ENCODE assay signal across 16 cellular contexts in genomic region chr10:31000071-31000787, GRCh38. TPM values are rescaled to one million over a fixed set of nuclear protein-coding genes. Genes with fewer than 3 reads are reported as not detected.
DNase-seq lines count a peak whose midpoint lies in the region; ATAC-seq and TF ChIP-seq lines count a peak whose summit lies in the region.
"Had no signal": no experiment of that assay in that cellular context is flagged by ENCODE, and none has a peak within 500 bp of the region (broad histone marks: within the 10 kb centered on the region; RNA-seq: fewer than 3 reads in every experiment).

No MANE protein-coding gene starts in this region.

- intact Hi-C loops in lower lobe of right lung (cut with DNase I) (no loop called here), ascending aorta (cut with DNase I) (no loop called here)

- H3K27ac ChIP-seq in adipose tissue (ENCODE audit: low read depth, low read length) (peak overlapping the region; percentile 11), lower lobe of right lung (no peak overlapping the region), ascending aorta (peak overlapping the region in 1 of 2 donors; percentile 7)
- H3K27ac ChIP-seq: foreskin keratinocyte, prostate gland had no signal

- H3K4me3 ChIP-seq in lower lobe of right lung: no peak overlapping the region
- H3K4me3 ChIP-seq in ascending aorta: no peak overlapping the region
- H3K4me3 ChIP-seq: prostate gland, tibial artery had no signal

- peaks cover 55% of the 10 kb centered on the region for H3K4me1 Mint-ChIP-seq in stimulated activated naive CD8-positive, alpha-beta T cell treated with anti-CD3 and anti-CD28 coated beads, Interleukin-15, amount 100 ng/mL, for 72 hours

- 33 to 86% (median 78%) methylated on average over 3 of the region's 3 CpGs for WGBS in adipose tissue, 3 donors

- H3K9me3 Mint-ChIP-seq in stimulated activated naive CD8-positive, alpha-beta T cell treated with anti-CD3 and anti-CD28 coated beads, Interleukin-15, amount 100 ng/mL, for 72 hours: peaks cover 11 to 29% of the 10 kb centered on the region in 2 donors
- H3K9me3 Mint-ChIP-seq: CD8-positive, alpha-beta T cell; effector memory CD8-positive, alpha-beta T cell had no signal

- H3K4me3 Mint-ChIP-seq in stimulated activated naive CD8-positive, alpha-beta T cell treated with anti-CD3 and anti-CD28 coated beads, Interleukin-15, amount 100 ng/mL, for 72 hours: no peak overlapping the region

- no peaks in the 10 kb centered on the region for H3K36me3 ChIP-seq in lower lobe of right lung
- no peaks in the 10 kb centered on the region for H3K36me3 ChIP-seq in ascending aorta
- H3K36me3 ChIP-seq: prostate gland, tibial artery had no signal

- H3K27me3 ChIP-seq in lower lobe of right lung (ENCODE audit: low read depth) (no peaks in the 10 kb centered on the region), ascending aorta (no peaks in the 10 kb centered on the region)
- H3K27me3 ChIP-seq: foreskin keratinocyte, tibial artery had no signal

- TF ChIP-seq CTCF in lower lobe of right lung (IDR thresholded peaks at IDR 0.05) (no peak), ascending aorta (IDR thresholded peaks at IDR 0.05) (no peak)

- no peaks in the 10 kb centered on the region for H3K27me3 Mint-ChIP-seq in stimulated activated naive CD8-positive, alpha-beta T cell treated with anti-CD3 and anti-CD28 coated beads, Interleukin-15, amount 100 ng/mL, for 72 hours
- H3K27me3 Mint-ChIP-seq: effector memory CD8-positive, alpha-beta T cell had no signal

- peaks cover 41% of the 10 kb centered on the region for H3K4me1 ChIP-seq in lower lobe of right lung
- H3K4me1 ChIP-seq in ascending aorta: peaks cover 0 to 9% of the 10 kb centered on the region in 2 donors

- DNase-seq in DMS53 (lab: John Stamatoyannopoulos, UW) (peak; percentile 11), DMS53 treated with DMSO at 0.1 percent for 48 hours (lab: John Stamatoyannopoulos, UW; ENCODE audit: unreplicated experiment) (no peak), lower lobe of right lung (no peak), ascending aorta (ENCODE audit: low spot score in 2 of 2) (no peak)
- DNase-seq in stimulated activated naive CD8-positive, alpha-beta T cell treated with anti-CD3 and anti-CD28 coated beads, Interleukin-15, amount 100 ng/mL, for 72 hours: no peak
- DNase-seq: activated CD8-positive, alpha-beta memory T cell treated with anti-CD3 and anti-CD28 coated beads for 24 hours; activated effector memory CD4-positive, alpha-beta T cell treated with anti-CD3 and anti-CD28 coated beads, Interleukin-2, amount 50 U/mL, for 16 hours; CD8-positive, alpha-beta T cell; effector memory CD8-positive, alpha-beta T cell; midbrain had no signal

- ATAC-seq in lower lobe of right lung: peak; percentile 38 to 43
- peak; percentile 43 for ATAC-seq in stimulated activated naive CD8-positive, alpha-beta T cell treated with anti-CD3 and anti-CD28 coated beads, Interleukin-15, amount 100 ng/mL, for 72 hours
- ATAC-seq in HG02885 (IDR thresholded peaks at IDR 0.05; ENCODE audit: poor library complexity, unreplicated experiment): no peak
- ATAC-seq in HG03354 (IDR thresholded peaks at IDR 0.05; ENCODE audit: poor library complexity, severe bottlenecking, unreplicated experiment): no peak
- ATAC-seq: CD8-positive, alpha-beta T cell had no signal

- peaks cover 8% of the 10 kb centered on the region for H3K9me3 ChIP-seq in lower lobe of right lung
- no peaks in the 10 kb centered on the region for H3K9me3 ChIP-seq in ascending aorta
- H3K9me3 ChIP-seq: prostate gland, tibial artery had no signal

- no peak overlapping the region for H3K27ac Mint-ChIP-seq in stimulated activated naive CD8-positive, alpha-beta T cell treated with anti-CD3 and anti-CD28 coated beads, Interleukin-15, amount 100 ng/mL, for 72 hours

RNA-seq across cellular contexts. Expression of gene ZNF438, which starts 31.4 kb away (rescaled TPM):
- polyA plus RNA-seq in adipose tissue: 10 to 100 TPM in 1 of 3 donors, 1 to 10 TPM in 2; 2.8 to 14.1 (median 6.4) TPM
- total RNA-seq in lower lobe of right lung (15.2 TPM), ascending aorta (1.7 TPM)

Comparison
In these comparisons a context has a peak if more than half of its experiments do, and no peak if none do; other contexts are left out.
1. ATAC-seq: peak in lower lobe of right lung (2 of 2) and stimulated activated naive CD8-positive, alpha-beta T cell treated with anti-CD3 and anti-CD28 coated beads, Interleukin-15, amount 100 ng/mL, for 72 hours (single experiment); none in HG02885 (single experiment) and HG03354 (single experiment).